In genomic region chr6:25053875-25054371, GRCh38 we compare ENCODE assay signal across 8 cellular contexts.
DNase-seq lines count a peak whose midpoint lies in the region; ATAC-seq and TF ChIP-seq lines count a peak whose summit lies in the region.

No MANE protein-coding gene starts in this region.

- DNase-seq in cardiac muscle cell (ENCODE audit: low read depth in 1 of 2, low spot score in 1 of 2), result peak; percentile 24 to 74
- no peak for DNase-seq in Right ventricle myocardium inferior (ENCODE audit: missing footprints)
- DNase-seq in OCI-LY7 (ENCODE audit: low spot score), result no peak
- DNase-seq in foreskin melanocyte, result peak; percentile 79
- no peak for DNase-seq in hippocampal formation (lab: John Stamatoyannopoulos, UW)
- DNase-seq in OCI-M2 (lab: John Stamatoyannopoulos, UW; ENCODE audit: unreplicated experiment), result no peak
- no peak for DNase-seq in activated T-cell treated with anti-CD3 and anti-CD28 coated beads, Interleukin-2, amount 50 U/mL, for 1 hour

- H3K4me3 ChIP-seq in cardiac muscle cell (no peak overlapping the region), OCI-LY7 (ENCODE audit: low read depth, low read length, poor library complexity, severe bottlenecking) (no peak overlapping the region)

- H3K36me3 ChIP-seq in cardiac muscle cell, result no peaks in the 10 kb centered on the region
- peaks cover 3% of the 10 kb centered on the region; the same call in 1 of the 2 replicates for H3K36me3 ChIP-seq in OCI-LY7 (ENCODE audit: insufficient read depth, low read length)

- no peaks in the 10 kb centered on the region for H3K9me2 ChIP-seq in OCI-LY7 (ENCODE audit: insufficient read depth, low read length)

- H3K4me2 ChIP-seq in OCI-LY7 (ENCODE audit: low read length), result no peak overlapping the region

- ATAC-seq in Right ventricle myocardium inferior (no peak), HG02840 (IDR thresholded peaks at IDR 0.05; ENCODE audit: low FRiP score, unreplicated experiment) (peak; percentile 88)

- no peaks in the 10 kb centered on the region for H4K20me1 ChIP-seq in OCI-LY7 (ENCODE audit: insufficient read depth, low read length)

- POLR2A ChIA-PET in OCI-LY7 (lab: Charles Lee), result interaction anchor here (0.6 to 1.2 kb wide), 3 partner anchors 7 to 76 kb away, joined by 3 to 4 read pairs (median 3); no protein-coding TSS in a partner anchor

- H2AFZ ChIP-seq in OCI-LY7 (ENCODE audit: low read length), result peak overlapping the region; percentile 47; the same call in 1 of the 2 replicates

- intact Hi-C loops in Right ventricle myocardium inferior (cut with DNase I), result no loop called here
- intact Hi-C loops in OCI-LY7 (cut with micrococcal nuclease; ENCODE audit: unreplicated experiment), result no loop called here

- BruUV-seq in OCI-LY7 (replicated peaks; lab: Mats Ljungman, UMichigan), result no TSS peak

- H3K27me3 ChIP-seq in cardiac muscle cell, result no peaks in the 10 kb centered on the region

- TF ChIP-seq CTCF in cardiac muscle cell (IDR thresholded peaks at IDR 0.05; ENCODE audit: low read depth, low read length) (no peak), OCI-LY7 (conservative IDR thresholded peaks at IDR 0.05; ENCODE audit: low read length) (no peak)

- H3K9me3 ChIP-seq in cardiac muscle cell (ENCODE audit: low read depth), result no peaks in the 10 kb centered on the region
- H3K9me3 ChIP-seq in OCI-LY7 (ENCODE audit: low read length), result peaks cover 22% of the 10 kb centered on the region; the same call in 1 of the 2 replicates

- no peak overlapping the region for H3K27ac ChIP-seq in cardiac muscle cell
- no peak overlapping the region for H3K27ac ChIP-seq in OCI-LY7 (ENCODE audit: low read depth, low read length, poor library complexity, severe bottlenecking)

- CTCF ChIA-PET in OCI-LY7 (lab: Charles Lee; ENCODE audit: unreplicated experiment), result no interaction called here

- no peaks in the 10 kb centered on the region for H3K79me2 ChIP-seq in OCI-LY7 (ENCODE audit: insufficient read depth, low read depth, low read length)

- H3K4me1 ChIP-seq in cardiac muscle cell (ENCODE audit: low read depth) (peaks cover 11% of the 10 kb centered on the region), OCI-LY7 (ENCODE audit: insufficient read depth, low read length, poor library complexity, severe bottlenecking) (peaks cover 38% of the 10 kb centered on the region)

Comparison
In these comparisons a context has a peak if more than half of its experiments do, and no peak if none do; other contexts are left out.
1. DNase-seq: peak in cardiac muscle cell (2 of 2) and foreskin melanocyte (single experiment); none in Right ventricle myocardium inferior (single experiment), OCI-LY7 (single experiment), hippocampal formation (0 of 2), OCI-M2 (single experiment) and activated T-cell treated with anti-CD3 and anti-CD28 coated beads, Interleukin-2, amount 50 U/mL, for 1 hour (single experiment).